In the genomic region with DNA sequence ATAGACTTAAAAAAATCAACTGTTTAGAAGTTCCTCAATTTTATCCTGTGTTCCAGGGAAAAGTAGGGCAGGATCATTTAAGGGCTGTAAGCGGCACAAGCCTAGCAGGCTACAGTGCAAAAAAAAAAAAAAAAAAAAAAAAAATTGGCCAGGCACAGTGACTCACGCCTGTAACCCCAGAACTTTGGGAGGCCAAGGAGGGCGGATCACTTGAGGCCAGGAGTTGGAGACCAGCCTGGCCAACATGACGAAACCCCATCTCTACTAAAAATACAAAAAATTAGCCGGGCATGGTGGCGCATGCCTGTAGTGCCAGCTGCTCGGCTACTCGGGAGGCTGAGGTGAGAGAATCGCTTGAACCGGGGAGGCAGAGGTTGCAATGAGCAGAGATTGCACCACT, we compare ENCODE assay signal across 6 cellular contexts. TPM values are rescaled to one million over a fixed set of nuclear protein-coding genes. Genes with fewer than 3 reads are reported as not detected.
"Had no signal": no experiment of that assay in that cellular context is flagged by ENCODE, and none has a peak within 500 bp of the region (broad histone marks: within the 10 kb centered on the region; RNA-seq: fewer than 3 reads in every experiment).

No MANE protein-coding gene starts in this region.

RNA-seq across cellular contexts. Expression of a gene that starts 28.1 kb away (rescaled TPM):
- total RNA-seq: mammary epithelial cell, natural killer cell, pulmonary artery endothelial cell, right lobe of liver, upper lobe of right lung had no signal
- polyA plus RNA-seq: immature natural killer cell, mammary epithelial cell had no signal
